In the genomic region with DNA sequence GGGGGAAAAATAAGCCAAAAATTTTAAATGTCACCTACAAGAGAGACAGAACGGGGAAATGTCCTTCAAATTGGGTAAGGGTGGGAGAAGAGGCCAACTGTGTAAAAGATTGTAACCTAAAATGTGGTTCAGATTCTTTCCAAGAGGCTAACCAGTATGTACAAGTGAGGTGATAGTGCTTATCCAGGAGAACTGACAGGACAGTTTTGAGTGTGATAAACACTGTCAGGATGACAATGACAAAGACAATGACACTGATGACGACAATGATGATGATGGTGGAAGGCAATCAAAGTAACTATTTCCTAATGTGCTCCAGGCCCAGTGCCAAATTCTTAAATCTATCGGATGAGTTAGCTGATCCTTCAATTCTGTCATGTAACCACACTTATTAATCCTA, we compare ENCODE assay signal across 24 cellular contexts. TPM values are rescaled to one million over a fixed set of nuclear protein-coding genes. Genes with fewer than 3 reads are reported as not detected.
DNase-seq lines count a peak whose midpoint lies in the region; ATAC-seq, FAIRE-seq and TF ChIP-seq lines count a peak whose summit lies in the region.
"Had no signal": no experiment of that assay in that cellular context is flagged by ENCODE, and none has a peak within 500 bp of the region (broad histone marks: within the 10 kb centered on the region; RNA-seq: fewer than 3 reads in every experiment).

No MANE protein-coding gene starts in this region.

- no peak for TF ChIP-seq CTCF in heart left ventricle (IDR thresholded peaks at IDR 0.05)
- TF ChIP-seq CTCF in lower leg skin (IDR thresholded peaks at IDR 0.05), result no peak

- H3K4me1 ChIP-seq in heart left ventricle, result peaks cover 0 to 4% (median 0%) of the 10 kb centered on the region in 12 donors
- H3K4me1 ChIP-seq: BLaER1, SJCRH30 had no signal

- H3K27me3 ChIP-seq in heart left ventricle, result no peaks in the 10 kb centered on the region
- H3K27me3 ChIP-seq: BLaER1, SJCRH30 had no signal

- no peak overlapping the region for H3K9ac ChIP-seq in SK-N-MC (ENCODE audit: insufficient read length)
- H3K9ac ChIP-seq: BLaER1, KMS-11 had no signal

- no peak for TF ChIP-seq POLR2A in heart left ventricle (IDR thresholded peaks at IDR 0.05)
- no peak for TF ChIP-seq POLR2A in lower leg skin (IDR thresholded peaks at IDR 0.05)

- peaks cover 15% of the 10 kb centered on the region for H3K36me3 ChIP-seq in SK-N-MC (ENCODE audit: insufficient read depth, low read length)
- peaks cover 0 to 34% (median 7%) of the 10 kb centered on the region in 9 donors for H3K36me3 ChIP-seq in heart left ventricle

- no peak overlapping the region for H3K4me3 ChIP-seq in SK-N-MC
- no peak overlapping the region for H3K4me3 ChIP-seq in heart left ventricle
- no peak overlapping the region for H3K4me3 ChIP-seq in lower leg skin (ENCODE audit: low read depth, poor library complexity, severe bottlenecking)
- H3K4me3 ChIP-seq: BLaER1, GM23338, SJCRH30 had no signal

- ATAC-seq in heart left ventricle (peak; percentile 64 to 96 (median 86)), GM18519 (IDR thresholded peaks at IDR 0.05; ENCODE audit: low FRiP score, unreplicated experiment) (no peak)
- ATAC-seq: GM23338 had no signal

- peak; percentile 5 for FAIRE-seq in urothelium cell line (lab: Jason Lieb, UNC)
- FAIRE-seq: D721Med had no signal

- H3K9me3 ChIP-seq in SK-N-MC (ENCODE audit: low read depth, low read length) (no peaks in the 10 kb centered on the region), heart left ventricle (peaks cover 0 to 19% (median 6%) of the 10 kb centered on the region in 12 donors)

- DNase-seq in NCI-H82 (lab: John Stamatoyannopoulos, UW) (peak; percentile 40), NCI-H82 treated with DMSO at 0.1 percent for 48 hours (lab: John Stamatoyannopoulos, UW; ENCODE audit: unreplicated experiment) (no peak), SK-N-MC (ENCODE audit: low read depth, low spot score) (no peak), heart left ventricle (no peak), urothelium cell line (ENCODE audit: low spot score) (no peak), lower leg skin (ENCODE audit: low spot score in 2 of 2) (no peak)
- DNase-seq: CD4-positive, CD25-positive, alpha-beta regulatory T cell; H9; HFFc6; IMR-90; MM.1S; NCI-H1048; NCI-H1417; NCI-H1694 treated with DMSO at 0.1 percent for 48 hours; NCI-H2081; NCI-H226; NCI-H510A; SJCRH30 had no signal

- WGBS in heart left ventricle, 4 donors, result 44 to 62% (median 58%) methylated on average over 3 of the region's 3 CpGs
- WGBS in lower leg skin, 2 donors, result 73 to 77% methylated on average over 3 of the region's 3 CpGs

- intact Hi-C loops in heart left ventricle (cut with DNase I), result no loop called here
- intact Hi-C loops in lower leg skin (cut with DNase I; ENCODE audit: low total_unique reads), result no loop called here

- peak overlapping the region; percentile 27; the same call in 1 of the 2 replicates for H3K27ac ChIP-seq in SK-N-MC
- H3K27ac ChIP-seq in heart left ventricle, result peak overlapping the region in 1 of 12 donors; percentile 56
- H3K27ac ChIP-seq: 22Rv1, BLaER1, KMS-11, SJCRH30 had no signal

RNA-seq across cellular contexts. Expression of a gene that starts 57.3 kb away (rescaled TPM):
- total RNA-seq in heart left ventricle (1 to 10 TPM; 3.5 to 8.6 (median 5.3) TPM), lower leg skin (10 to 100 TPM in 3 of 4 donors, 1 to 10 TPM in 1; 9.0 to 18.3 (median 12.7) TPM)
- polyA plus RNA-seq in heart left ventricle, result 1 to 10 TPM; 1.6 to 5.8 TPM
